Comparison of ENCODE assay signal across 8 cellular contexts in the genomic region with DNA sequence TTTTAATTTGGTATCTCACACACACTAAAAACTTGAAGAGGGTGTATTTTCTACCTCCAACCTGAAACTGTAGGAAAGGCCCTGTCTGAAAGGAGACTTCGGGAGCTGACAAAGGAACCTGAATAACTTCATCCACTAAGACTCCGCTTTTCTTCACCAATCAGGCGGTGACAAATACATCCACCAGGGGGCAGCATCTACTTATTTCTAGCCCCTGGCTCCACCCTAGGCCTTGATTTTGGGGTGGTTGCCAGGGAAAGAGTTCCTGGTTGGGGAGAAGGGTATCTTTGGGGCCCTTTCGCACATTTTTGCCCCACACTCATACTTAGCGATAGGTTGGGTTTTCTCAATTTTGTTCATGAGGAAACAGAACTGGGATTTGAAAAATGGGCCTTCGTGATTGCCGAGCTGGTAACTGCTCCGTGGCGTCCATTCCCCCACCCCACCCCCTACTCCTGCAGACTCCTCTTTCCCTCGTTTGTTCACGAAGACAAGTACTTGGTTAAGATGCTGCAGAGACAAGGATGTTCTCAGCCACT. TPM values are rescaled to one million over a fixed set of nuclear protein-coding genes. Genes with fewer than 3 reads are reported as not detected.
DNase-seq lines count a peak whose midpoint lies in the region; ATAC-seq lines count a peak whose summit lies in the region.

No MANE protein-coding gene starts in this region.

- in situ Hi-C loops in ACHN (cut with HindIII; ENCODE audit: low pct_ligation_motif_present, low pct_unique_long_range_greater_than_20kb, low sequenced_read_pairs): no loop called here

- DNase-seq in ACHN (peak; percentile 87), H4 (ENCODE audit: low spot score) (peak; percentile 69), NCI-H345 treated with DMSO at 0.1 percent for 48 hours (lab: John Stamatoyannopoulos, UW; ENCODE audit: unreplicated experiment) (peak; percentile 89), cerebellar nuclear complex (lab: John Stamatoyannopoulos, UW) (peak; percentile 50 to 76), kidney tubule cell (ENCODE audit: low spot score) (peak; percentile 83)
- DNase-seq in activated CD4-positive, alpha-beta T cell treated with anti-CD3 and anti-CD28 coated beads for 1 hour: peak; percentile 78
- DNase-seq in stimulated activated CD4-positive, alpha-beta T cell treated with anti-CD3 and anti-CD28 coated beads, Interleukin-1b, Interleukin-23, amount 100 ng/mL, for 1 hour (ENCODE audit: low read depth in 2 of 2): peak; percentile 72 to 81

- ATAC-seq in HG03108 (IDR thresholded peaks at IDR 0.05; ENCODE audit: unreplicated experiment): no peak

RNA-seq across cellular contexts. Expression of gene ARL4D, which starts 4.8 kb away (rescaled TPM):
- total RNA-seq in H4 (2014; rRNA removed; shearing (Covaris generic)): 6.1 and 8.4 TPM in 2 replicates
